ENCODE assay signal across 13 cellular contexts in the genomic region with DNA sequence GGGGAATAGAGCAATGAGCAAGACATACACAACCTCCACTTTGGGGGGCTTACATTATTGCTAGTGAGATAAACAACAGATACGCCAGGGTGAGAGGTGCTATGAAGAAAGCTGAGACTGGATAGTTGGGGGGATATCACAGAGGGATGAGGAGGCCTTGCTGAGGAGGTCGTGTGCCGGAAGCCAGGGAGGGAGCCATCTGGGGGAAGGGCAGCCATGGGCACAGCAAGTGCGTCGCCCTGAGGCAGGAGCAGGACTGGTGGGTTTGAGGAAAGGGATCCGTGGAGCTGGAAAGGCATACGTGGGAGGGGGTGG. TPM values are rescaled to one million over a fixed set of nuclear protein-coding genes. Genes with fewer than 3 reads are reported as not detected.
A peak's percentile ranks its signal among the peaks of the same experiment; 100 is the strongest.
DNase-seq lines count a peak whose midpoint lies in the region; ATAC-seq and TF ChIP-seq lines count a peak whose summit lies in the region.
"Had no signal": no experiment of that assay in that cellular context is flagged by ENCODE, and none has a peak within 500 bp of the region (broad histone marks: within the 10 kb centered on the region; RNA-seq: fewer than 3 reads in every experiment).

No MANE protein-coding gene starts in this region.

- CTCF ChIA-PET in MCF 10A (lab: Yijun Ruan, JAX): interaction anchor here (0.7 to 1.4 kb wide), 4 partner anchors 40 to 91 kb away, joined by 3 to 6 read pairs (median 3); no protein-coding TSS in a partner anchor
- CTCF ChIA-PET in OCI-LY7 (lab: Charles Lee; ENCODE audit: unreplicated experiment): interaction anchor here (0.9 to 3.0 kb wide), 2 partner anchors 15 to 119 kb away, joined by 3 to 16 read pairs; partner anchors contain the start of gene UQCC2

- no peak for DNase-seq in MCF 10A (ENCODE audit: unreplicated experiment)
- no peak for DNase-seq in breast epithelium (ENCODE audit: low spot score in 2 of 2)
- no peak for DNase-seq in OCI-LY7 (ENCODE audit: low spot score)
- no peak for DNase-seq in central memory CD8-positive, alpha-beta T cell (ENCODE audit: low spot score in 2 of 2)
- DNase-seq in stimulated activated naive CD8-positive, alpha-beta T cell treated with anti-CD3 and anti-CD28 coated beads, Interleukin-15, amount 100 ng/mL, for 72 hours: no peak
- DNase-seq in NCI-H128 (lab: John Stamatoyannopoulos, UW; ENCODE audit: unreplicated experiment): no peak
- no peak for DNase-seq in NCI-H187 treated with DMSO at 0.1 percent for 48 hours (lab: John Stamatoyannopoulos, UW)
- DNase-seq: amniotic stem cell, NCI-H146, NCI-H510A, pancreas had no signal

- no peak for TF ChIP-seq POLR2A in breast epithelium (IDR thresholded peaks at IDR 0.05)

- no peaks in the 10 kb centered on the region for H3K9me3 Mint-ChIP-seq in MCF 10A (ENCODE audit: unreplicated experiment)
- no peaks in the 10 kb centered on the region for H3K9me3 Mint-ChIP-seq in central memory CD8-positive, alpha-beta T cell
- H3K9me3 Mint-ChIP-seq in stimulated activated naive CD8-positive, alpha-beta T cell treated with anti-CD3 and anti-CD28 coated beads, Interleukin-15, amount 100 ng/mL, for 72 hours: no peaks in the 10 kb centered on the region

- ATAC-seq in central memory CD8-positive, alpha-beta T cell (replicated peaks; ENCODE audit: extremely low read depth, poor library complexity, severe bottlenecking): no peak
- ATAC-seq in stimulated activated naive CD8-positive, alpha-beta T cell treated with anti-CD3 and anti-CD28 coated beads, Interleukin-15, amount 100 ng/mL, for 72 hours: no peak
- no peak for ATAC-seq in GM21529 (IDR thresholded peaks at IDR 0.05; ENCODE audit: unreplicated experiment)
- ATAC-seq: pancreas had no signal

- no peaks in the 10 kb centered on the region for H3K9me3 ChIP-seq in breast epithelium
- no peaks in the 10 kb centered on the region for H3K9me3 ChIP-seq in OCI-LY7 (ENCODE audit: low read length)
- H3K9me3 ChIP-seq: pancreas, Peyer's patch had no signal

- H3K36me3 ChIP-seq in breast epithelium (no peaks in the 10 kb centered on the region), OCI-LY7 (ENCODE audit: insufficient read depth, low read length) (no peaks in the 10 kb centered on the region)
- H3K36me3 ChIP-seq: pancreas, Peyer's patch had no signal

- no peak overlapping the region for H3K27ac ChIP-seq in breast epithelium
- peak overlapping the region; percentile 81 for H3K27ac ChIP-seq in OCI-LY7 (ENCODE audit: low read depth, low read length, poor library complexity, severe bottlenecking)
- H3K27ac ChIP-seq: pancreas had no signal

- H3K27ac Mint-ChIP-seq in MCF 10A (ENCODE audit: low read depth, unreplicated experiment): peak overlapping the region; percentile 11
- peak overlapping the region; percentile 29 for H3K27ac Mint-ChIP-seq in central memory CD8-positive, alpha-beta T cell (ENCODE audit: low read depth)
- no peak overlapping the region for H3K27ac Mint-ChIP-seq in stimulated activated naive CD8-positive, alpha-beta T cell treated with anti-CD3 and anti-CD28 coated beads, Interleukin-15, amount 100 ng/mL, for 72 hours

- H3K79me2 ChIP-seq in OCI-LY7 (ENCODE audit: insufficient read depth, low read depth, low read length): no peaks in the 10 kb centered on the region

- TF ChIP-seq CTCF in MCF 10A (IDR thresholded peaks at IDR 0.05; ENCODE audit: unreplicated experiment) (no peak), breast epithelium (IDR thresholded peaks at IDR 0.05) (no peak), OCI-LY7 (conservative IDR thresholded peaks at IDR 0.05; ENCODE audit: low read length) (no peak)

- H2AFZ ChIP-seq in OCI-LY7 (ENCODE audit: low read length): no peak overlapping the region; the same call in 1 of the 2 replicates

- H3K4me1 Mint-ChIP-seq in MCF 10A (ENCODE audit: insufficient read depth, unreplicated experiment): peaks cover 31% of the 10 kb centered on the region
- peaks cover 22% of the 10 kb centered on the region for H3K4me1 Mint-ChIP-seq in central memory CD8-positive, alpha-beta T cell
- peaks cover 48% of the 10 kb centered on the region for H3K4me1 Mint-ChIP-seq in stimulated activated naive CD8-positive, alpha-beta T cell treated with anti-CD3 and anti-CD28 coated beads, Interleukin-15, amount 100 ng/mL, for 72 hours

- H3K4me1 ChIP-seq in breast epithelium (no peaks in the 10 kb centered on the region), OCI-LY7 (ENCODE audit: insufficient read depth, low read length, poor library complexity, severe bottlenecking) (peaks cover 66% of the 10 kb centered on the region)

- H3K27me3 Mint-ChIP-seq in MCF 10A (ENCODE audit: insufficient read depth, unreplicated experiment): no peaks in the 10 kb centered on the region
- H3K27me3 Mint-ChIP-seq in central memory CD8-positive, alpha-beta T cell: no peaks in the 10 kb centered on the region
- no peaks in the 10 kb centered on the region for H3K27me3 Mint-ChIP-seq in stimulated activated naive CD8-positive, alpha-beta T cell treated with anti-CD3 and anti-CD28 coated beads, Interleukin-15, amount 100 ng/mL, for 72 hours

- intact Hi-C loops in MCF 10A (cut with micrococcal nuclease) (no loop called here), breast epithelium (cut with DNase I; ENCODE audit: low total_unique reads) (no loop called here), OCI-LY7 (cut with micrococcal nuclease; ENCODE audit: unreplicated experiment) (loop anchor here (2.0 kb wide), 1 partner anchor 29 kb away; the partner anchor contains the start of gene ITPR3)

- no peaks in the 10 kb centered on the region for H3K9me2 ChIP-seq in OCI-LY7 (ENCODE audit: insufficient read depth, low read length)

- POLR2A ChIA-PET in MCF 10A (lab: Yijun Ruan, JAX): interaction anchor here (0.5 to 3.5 kb wide), 4 partner anchors 15 to 197 kb away, joined by 3 to 21 read pairs (median 4); partner anchors contain the start of gene ITPR3
- POLR2A ChIA-PET in OCI-LY7 (lab: Charles Lee): interaction anchor here (0.7 to 1.9 kb wide), 4 partner anchors 13 to 119 kb away, joined by 3 to 12 read pairs (median 4); partner anchors contain the start of genes BAK1, ITPR3 and UQCC2

- H3K4me3 ChIP-seq in breast epithelium: no peak overlapping the region
- peak overlapping the region; percentile 58 for H3K4me3 ChIP-seq in OCI-LY7 (ENCODE audit: low read depth, low read length, poor library complexity, severe bottlenecking)
- H3K4me3 ChIP-seq: pancreas had no signal

- H3K36me3 Mint-ChIP-seq in MCF 10A (ENCODE audit: insufficient read depth, unreplicated experiment): no peaks in the 10 kb centered on the region
- H3K36me3 Mint-ChIP-seq in central memory CD8-positive, alpha-beta T cell (ENCODE audit: insufficient read depth): peaks cover 5% of the 10 kb centered on the region

- H3K4me2 ChIP-seq in OCI-LY7 (ENCODE audit: low read length): peak overlapping the region; percentile 86

- no peak overlapping the region for H3K4me3 Mint-ChIP-seq in MCF 10A (ENCODE audit: unreplicated experiment)
- H3K4me3 Mint-ChIP-seq in central memory CD8-positive, alpha-beta T cell: peak overlapping the region; percentile 49
- peak overlapping the region; percentile 39 to 86 for H3K4me3 Mint-ChIP-seq in stimulated activated naive CD8-positive, alpha-beta T cell treated with anti-CD3 and anti-CD28 coated beads, Interleukin-15, amount 100 ng/mL, for 72 hours

- H3K27me3 ChIP-seq in breast epithelium: no peaks in the 10 kb centered on the region
- H3K27me3 ChIP-seq: pancreas, Peyer's patch had no signal

- BruUV-seq in MCF 10A (replicated peaks; lab: Mats Ljungman, UMichigan) (no TSS peak), OCI-LY7 (replicated peaks; lab: Mats Ljungman, UMichigan) (no TSS peak)

- H4K20me1 ChIP-seq in OCI-LY7 (ENCODE audit: insufficient read depth, low read length): no peaks in the 10 kb centered on the region

RNA-seq across cellular contexts. Expression of gene BAK1, which starts 12.2 kb away (rescaled TPM):
- total RNA-seq in MCF 10A (2022) (45.8 and 57.7 TPM in 2 replicates), breast epithelium (10 to 100 TPM in 1 of 3 donors, 1 to 10 TPM in 2; 6.7 to 11.1 (median 7.0) TPM), OCI-LY7 (2022) (29.9 and 33.8 TPM in 2 replicates)
- total RNA-seq in OCI-LY7 (2014; rRNA removed; shearing (Covaris generic)): 10.6 and 13.9 TPM in 2 replicates

RNA-seq across cellular contexts. Expression of gene ITPR3, which starts 28.9 kb away (rescaled TPM):
- 86.9 and 109 TPM in 2 replicates for total RNA-seq in MCF 10A (2022)
- total RNA-seq in breast epithelium: 10 to 100 TPM; 18.4 to 40.0 (median 27.7) TPM
- 47.8 and 56.6 TPM in 2 replicates for total RNA-seq in OCI-LY7 (2014; rRNA removed; shearing (Covaris generic))
- 83.5 and 88.6 TPM in 2 replicates for total RNA-seq in OCI-LY7 (2022)

Comparison
In these comparisons a context has a peak if more than half of its experiments do, and no peak if none do; other contexts are left out.
1. H3K27ac Mint-ChIP-seq: peak in MCF 10A (single experiment) and central memory CD8-positive, alpha-beta T cell (single experiment); none in stimulated activated naive CD8-positive, alpha-beta T cell treated with anti-CD3 and anti-CD28 coated beads, Interleukin-15, amount 100 ng/mL, for 72 hours (0 of 2).